In genomic region chr10:62121197-62121550, GRCh38 we compare ENCODE assay signal across 1 cellular context.
TF ChIP-seq lines count a peak whose summit lies in the region.

No MANE protein-coding gene starts in this region.

TF ChIP-seq in HepG2, 621 proteins besides CTCF, POLR2A, EP300 and RAD21 (continued from another document):
- TF ChIP-seq HNF1B (CRISPR knock-in tag; IDR thresholded peaks at IDR 0.05) (no peak), ARID5B (CRISPR knock-in tag; IDR thresholded peaks at IDR 0.05) (no peak), ZNF124 (CRISPR knock-in tag; IDR thresholded peaks at IDR 0.05) (no peak), ZNF207 (IDR thresholded peaks at IDR 0.05; ENCODE audit: borderline replicate concordance) (no peak), ZMYM3 (CRISPR knock-in tag; IDR thresholded peaks at IDR 0.05) (no peak)
